Comparison of ENCODE assay signal across 1 cellular context in the genomic region with DNA sequence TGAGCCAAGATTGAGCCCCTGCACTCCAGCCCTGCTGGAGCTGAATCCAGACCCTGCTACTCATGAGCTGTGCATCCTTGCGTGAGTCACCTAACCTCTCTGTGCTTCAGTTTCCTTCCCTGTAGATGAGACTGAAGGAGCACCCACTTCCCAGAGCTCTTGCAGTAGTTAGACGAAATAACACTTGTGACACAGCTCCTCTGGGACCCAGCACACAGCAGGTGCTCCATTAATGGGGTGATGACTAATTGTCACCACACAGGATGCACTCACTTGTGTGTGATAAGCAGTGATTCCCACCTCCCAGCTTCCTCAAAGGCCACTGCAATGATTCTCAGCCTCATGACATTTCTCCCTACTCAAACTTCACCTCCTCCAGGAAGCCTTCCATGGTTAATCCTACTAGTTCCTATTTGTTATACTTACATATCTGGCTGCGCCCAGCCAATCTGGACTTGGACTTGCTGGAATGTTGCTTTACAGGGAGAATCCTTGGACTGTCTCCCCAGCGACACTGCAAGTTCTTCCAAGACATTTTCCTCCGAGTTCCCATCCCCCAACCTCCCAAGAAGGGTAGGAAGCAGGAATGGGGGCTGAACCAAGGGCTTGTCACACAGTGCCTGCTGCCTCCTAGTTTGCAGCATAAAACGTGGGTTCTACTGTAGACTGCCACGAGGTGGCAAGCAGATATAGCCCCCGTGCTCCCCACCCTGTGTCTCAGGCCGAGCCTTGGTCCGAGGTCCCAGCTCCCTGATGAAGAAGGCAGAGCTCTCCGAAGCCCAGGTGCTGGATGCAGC.
TF ChIP-seq lines count a peak whose summit lies in the region.

No MANE protein-coding gene starts in this region.

TF ChIP-seq in GM12878, 131 proteins besides CTCF, POLR2A, EP300 and RAD21:
- TF ChIP-seq TCF12 (IDR thresholded peaks at IDR 0.05; ENCODE audit: low read depth, low read length) (0 out of 2 replicates have a peak, but pooled peaks have one; percentile 15), PAX8 (IDR thresholded peaks at IDR 0.05) (no peak), EED (IDR thresholded peaks at IDR 0.05; ENCODE audit: low read depth) (no peak)
TF ChIP-seq in GM12878: peak in this region for 1.
